Comparison of ENCODE assay signal across 22 cellular contexts in the genomic region with DNA sequence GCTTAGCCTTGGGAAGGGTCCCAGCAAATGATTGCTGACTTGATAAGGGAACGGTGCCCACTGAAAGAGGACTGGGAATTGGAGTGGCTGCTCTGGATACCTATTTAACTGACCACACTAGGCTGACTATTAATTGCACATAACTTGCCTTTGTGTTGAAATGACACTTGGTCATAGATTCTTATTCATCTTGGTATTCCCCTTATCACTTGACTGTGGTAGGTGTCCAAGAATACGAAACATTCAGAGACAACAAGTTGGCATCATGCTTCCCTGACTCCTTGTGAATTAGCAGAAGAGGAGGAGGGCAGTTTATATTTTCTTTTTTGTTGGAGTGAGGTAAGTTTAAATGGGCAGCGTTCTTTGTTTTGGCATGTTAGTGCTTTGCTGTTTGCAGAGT. TPM values are rescaled to one million over a fixed set of nuclear protein-coding genes. Genes with fewer than 3 reads are reported as not detected.
DNase-seq lines count a peak whose midpoint lies in the region; ATAC-seq and TF ChIP-seq lines count a peak whose summit lies in the region.
"Had no signal": no experiment of that assay in that cellular context is flagged by ENCODE, and none has a peak within 500 bp of the region (broad histone marks: within the 10 kb centered on the region; RNA-seq: fewer than 3 reads in every experiment).

No MANE protein-coding gene starts in this region.

- no peak overlapping the region for H3K27ac Mint-ChIP-seq in effector memory CD8-positive, alpha-beta T cell
- H3K27ac Mint-ChIP-seq: activated CD8-positive, alpha-beta T cell treated with anti-CD3 and anti-CD28 coated beads for 36 hours; activated naive CD4-positive, alpha-beta T cell treated with anti-CD3 and anti-CD28 coated beads, Interleukin-2, amount 10 ng/mL, durations not matched to agents 7 days and 5 days; natural killer cell; stimulated activated naive CD8-positive, alpha-beta T cell treated with anti-CD3 and anti-CD28 coated beads, Interleukin-15, Interleukin-2, amounts not matched to agents 100 ng/mL and 50 ng/mL, for 24 hours had no signal

- H3K4me3 Mint-ChIP-seq in effector memory CD8-positive, alpha-beta T cell = no peak overlapping the region
- H3K4me3 Mint-ChIP-seq: activated CD8-positive, alpha-beta T cell treated with anti-CD3 and anti-CD28 coated beads for 36 hours; activated naive CD4-positive, alpha-beta T cell treated with anti-CD3 and anti-CD28 coated beads, Interleukin-2, amount 10 ng/mL, durations not matched to agents 7 days and 5 days; natural killer cell; stimulated activated naive CD8-positive, alpha-beta T cell treated with anti-CD3 and anti-CD28 coated beads, Interleukin-15, Interleukin-2, amounts not matched to agents 100 ng/mL and 50 ng/mL, for 24 hours had no signal

- TF ChIP-seq POLR2A in GM18505 (IDR thresholded peaks at IDR 0.05; ENCODE audit: borderline replicate concordance, extremely low read depth, insufficient read depth, insufficient read length) = no peak

- no peaks in the 10 kb centered on the region for H3K9me3 Mint-ChIP-seq in effector memory CD8-positive, alpha-beta T cell
- H3K9me3 Mint-ChIP-seq: activated CD8-positive, alpha-beta T cell treated with anti-CD3 and anti-CD28 coated beads for 36 hours; activated naive CD4-positive, alpha-beta T cell treated with anti-CD3 and anti-CD28 coated beads, Interleukin-2, amount 10 ng/mL, durations not matched to agents 7 days and 5 days; natural killer cell; stimulated activated naive CD8-positive, alpha-beta T cell treated with anti-CD3 and anti-CD28 coated beads, Interleukin-15, Interleukin-2, amounts not matched to agents 100 ng/mL and 50 ng/mL, for 24 hours had no signal

- H3K36me3 Mint-ChIP-seq in effector memory CD8-positive, alpha-beta T cell (ENCODE audit: insufficient read depth) = no peaks in the 10 kb centered on the region
- H3K36me3 Mint-ChIP-seq: activated naive CD4-positive, alpha-beta T cell treated with anti-CD3 and anti-CD28 coated beads, Interleukin-2, amount 10 ng/mL, durations not matched to agents 7 days and 5 days; natural killer cell had no signal

- no peaks in the 10 kb centered on the region for H3K27me3 Mint-ChIP-seq in effector memory CD8-positive, alpha-beta T cell
- H3K27me3 Mint-ChIP-seq: activated naive CD4-positive, alpha-beta T cell treated with anti-CD3 and anti-CD28 coated beads, Interleukin-2, amount 10 ng/mL, durations not matched to agents 7 days and 5 days; stimulated activated naive CD8-positive, alpha-beta T cell treated with anti-CD3 and anti-CD28 coated beads, Interleukin-15, Interleukin-2, amounts not matched to agents 100 ng/mL and 50 ng/mL, for 24 hours had no signal

- H3K4me1 Mint-ChIP-seq in effector memory CD8-positive, alpha-beta T cell (ENCODE audit: low read depth in 2 of 2) = no peaks in the 10 kb centered on the region
- H3K4me1 Mint-ChIP-seq: activated naive CD4-positive, alpha-beta T cell treated with anti-CD3 and anti-CD28 coated beads, Interleukin-2, amount 10 ng/mL, durations not matched to agents 7 days and 5 days; natural killer cell had no signal

- peak; percentile 33 for DNase-seq in M059J (ENCODE audit: low read depth)
- no peak for DNase-seq in caudate nucleus (lab: John Stamatoyannopoulos, UW)
- peak; percentile 87 for DNase-seq in kidney tubule cell (ENCODE audit: low spot score)
- no peak for DNase-seq in NCI-H1694 (lab: John Stamatoyannopoulos, UW)
- no peak for DNase-seq in effector memory CD8-positive, alpha-beta T cell
- DNase-seq: activated CD4-positive, CD25-positive, alpha-beta regulatory T cell; activated CD8-positive, alpha-beta T cell treated with anti-CD3 and anti-CD28 coated beads for 36 hours; activated naive CD4-positive, alpha-beta T cell treated with anti-CD3 and anti-CD28 coated beads, Interleukin-2, amount 10 ng/mL, durations not matched to agents 7 days and 5 days; AML-193; aorta; DMS79 treated with DMSO at 0.1 percent for 48 hours; left cardiac atrium; natural killer cell; NCI-H524 treated with DMSO at 0.1 percent for 48 hours; stimulated activated CD4-positive, alpha-beta T cell treated with anti-CD3 and anti-CD28 coated beads, Interleukin-4, amount 100 ng/mL, for 1 hour; T1000; upper lobe of right lung had no signal

- H3K27ac ChIP-seq in caudate nucleus (ENCODE audit: low read depth, low read length) (peak overlapping the region; percentile 5), temporal lobe (ENCODE audit: low read depth, low read length) (peak overlapping the region; percentile 66)
- H3K27ac ChIP-seq: RWPE1, upper lobe of right lung had no signal

- ATAC-seq in effector memory CD8-positive, alpha-beta T cell (replicated peaks) = no peak
- no peak for ATAC-seq in GM18505 (IDR thresholded peaks at IDR 0.05; ENCODE audit: unreplicated experiment)
- ATAC-seq: activated CD8-positive, alpha-beta T cell treated with anti-CD3 and anti-CD28 coated beads for 36 hours; HCT116; natural killer cell; upper lobe of right lung had no signal

RNA-seq across cellular contexts. Expression of a gene that starts 13.4 kb away (rescaled TPM):
- total RNA-seq in M059J (2014; rRNA removed; shearing (Covaris generic)) = 6.5 and 13.2 TPM in 2 replicates
- total RNA-seq in temporal lobe = 88.3 TPM

Comparison
In these comparisons a context has a peak if more than half of its experiments do, and no peak if none do; other contexts are left out.
1. DNase-seq: peak in M059J (single experiment) and kidney tubule cell (single experiment); none in caudate nucleus (0 of 61), NCI-H1694 (single experiment) and effector memory CD8-positive, alpha-beta T cell (0 of 3).